Comparison of ENCODE assay signal across 1 cellular context in the genomic region with DNA sequence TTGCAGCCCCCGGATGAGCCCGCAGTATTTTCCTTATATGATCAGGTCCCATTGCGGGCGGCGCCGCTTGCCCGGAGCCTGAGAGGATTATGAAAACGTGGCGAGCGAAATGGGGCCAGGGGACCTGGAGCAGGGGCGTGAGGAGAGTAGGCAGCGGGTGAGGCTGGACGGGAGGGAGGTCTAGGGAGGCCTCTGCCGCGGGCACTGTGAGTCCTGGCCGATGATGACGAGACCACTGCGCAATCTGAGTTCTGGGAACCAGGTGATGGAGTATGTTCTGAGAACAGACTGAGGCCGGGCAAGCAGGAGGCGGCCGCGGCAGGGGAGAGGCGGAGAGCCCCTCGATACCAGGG.
TF ChIP-seq lines count a peak whose summit lies in the region.

No MANE protein-coding gene starts in this region.

TF ChIP-seq in H1, 55 proteins besides CTCF, POLR2A, EP300 and RAD21 (continued from another document):
- TF ChIP-seq, protein P1, sequence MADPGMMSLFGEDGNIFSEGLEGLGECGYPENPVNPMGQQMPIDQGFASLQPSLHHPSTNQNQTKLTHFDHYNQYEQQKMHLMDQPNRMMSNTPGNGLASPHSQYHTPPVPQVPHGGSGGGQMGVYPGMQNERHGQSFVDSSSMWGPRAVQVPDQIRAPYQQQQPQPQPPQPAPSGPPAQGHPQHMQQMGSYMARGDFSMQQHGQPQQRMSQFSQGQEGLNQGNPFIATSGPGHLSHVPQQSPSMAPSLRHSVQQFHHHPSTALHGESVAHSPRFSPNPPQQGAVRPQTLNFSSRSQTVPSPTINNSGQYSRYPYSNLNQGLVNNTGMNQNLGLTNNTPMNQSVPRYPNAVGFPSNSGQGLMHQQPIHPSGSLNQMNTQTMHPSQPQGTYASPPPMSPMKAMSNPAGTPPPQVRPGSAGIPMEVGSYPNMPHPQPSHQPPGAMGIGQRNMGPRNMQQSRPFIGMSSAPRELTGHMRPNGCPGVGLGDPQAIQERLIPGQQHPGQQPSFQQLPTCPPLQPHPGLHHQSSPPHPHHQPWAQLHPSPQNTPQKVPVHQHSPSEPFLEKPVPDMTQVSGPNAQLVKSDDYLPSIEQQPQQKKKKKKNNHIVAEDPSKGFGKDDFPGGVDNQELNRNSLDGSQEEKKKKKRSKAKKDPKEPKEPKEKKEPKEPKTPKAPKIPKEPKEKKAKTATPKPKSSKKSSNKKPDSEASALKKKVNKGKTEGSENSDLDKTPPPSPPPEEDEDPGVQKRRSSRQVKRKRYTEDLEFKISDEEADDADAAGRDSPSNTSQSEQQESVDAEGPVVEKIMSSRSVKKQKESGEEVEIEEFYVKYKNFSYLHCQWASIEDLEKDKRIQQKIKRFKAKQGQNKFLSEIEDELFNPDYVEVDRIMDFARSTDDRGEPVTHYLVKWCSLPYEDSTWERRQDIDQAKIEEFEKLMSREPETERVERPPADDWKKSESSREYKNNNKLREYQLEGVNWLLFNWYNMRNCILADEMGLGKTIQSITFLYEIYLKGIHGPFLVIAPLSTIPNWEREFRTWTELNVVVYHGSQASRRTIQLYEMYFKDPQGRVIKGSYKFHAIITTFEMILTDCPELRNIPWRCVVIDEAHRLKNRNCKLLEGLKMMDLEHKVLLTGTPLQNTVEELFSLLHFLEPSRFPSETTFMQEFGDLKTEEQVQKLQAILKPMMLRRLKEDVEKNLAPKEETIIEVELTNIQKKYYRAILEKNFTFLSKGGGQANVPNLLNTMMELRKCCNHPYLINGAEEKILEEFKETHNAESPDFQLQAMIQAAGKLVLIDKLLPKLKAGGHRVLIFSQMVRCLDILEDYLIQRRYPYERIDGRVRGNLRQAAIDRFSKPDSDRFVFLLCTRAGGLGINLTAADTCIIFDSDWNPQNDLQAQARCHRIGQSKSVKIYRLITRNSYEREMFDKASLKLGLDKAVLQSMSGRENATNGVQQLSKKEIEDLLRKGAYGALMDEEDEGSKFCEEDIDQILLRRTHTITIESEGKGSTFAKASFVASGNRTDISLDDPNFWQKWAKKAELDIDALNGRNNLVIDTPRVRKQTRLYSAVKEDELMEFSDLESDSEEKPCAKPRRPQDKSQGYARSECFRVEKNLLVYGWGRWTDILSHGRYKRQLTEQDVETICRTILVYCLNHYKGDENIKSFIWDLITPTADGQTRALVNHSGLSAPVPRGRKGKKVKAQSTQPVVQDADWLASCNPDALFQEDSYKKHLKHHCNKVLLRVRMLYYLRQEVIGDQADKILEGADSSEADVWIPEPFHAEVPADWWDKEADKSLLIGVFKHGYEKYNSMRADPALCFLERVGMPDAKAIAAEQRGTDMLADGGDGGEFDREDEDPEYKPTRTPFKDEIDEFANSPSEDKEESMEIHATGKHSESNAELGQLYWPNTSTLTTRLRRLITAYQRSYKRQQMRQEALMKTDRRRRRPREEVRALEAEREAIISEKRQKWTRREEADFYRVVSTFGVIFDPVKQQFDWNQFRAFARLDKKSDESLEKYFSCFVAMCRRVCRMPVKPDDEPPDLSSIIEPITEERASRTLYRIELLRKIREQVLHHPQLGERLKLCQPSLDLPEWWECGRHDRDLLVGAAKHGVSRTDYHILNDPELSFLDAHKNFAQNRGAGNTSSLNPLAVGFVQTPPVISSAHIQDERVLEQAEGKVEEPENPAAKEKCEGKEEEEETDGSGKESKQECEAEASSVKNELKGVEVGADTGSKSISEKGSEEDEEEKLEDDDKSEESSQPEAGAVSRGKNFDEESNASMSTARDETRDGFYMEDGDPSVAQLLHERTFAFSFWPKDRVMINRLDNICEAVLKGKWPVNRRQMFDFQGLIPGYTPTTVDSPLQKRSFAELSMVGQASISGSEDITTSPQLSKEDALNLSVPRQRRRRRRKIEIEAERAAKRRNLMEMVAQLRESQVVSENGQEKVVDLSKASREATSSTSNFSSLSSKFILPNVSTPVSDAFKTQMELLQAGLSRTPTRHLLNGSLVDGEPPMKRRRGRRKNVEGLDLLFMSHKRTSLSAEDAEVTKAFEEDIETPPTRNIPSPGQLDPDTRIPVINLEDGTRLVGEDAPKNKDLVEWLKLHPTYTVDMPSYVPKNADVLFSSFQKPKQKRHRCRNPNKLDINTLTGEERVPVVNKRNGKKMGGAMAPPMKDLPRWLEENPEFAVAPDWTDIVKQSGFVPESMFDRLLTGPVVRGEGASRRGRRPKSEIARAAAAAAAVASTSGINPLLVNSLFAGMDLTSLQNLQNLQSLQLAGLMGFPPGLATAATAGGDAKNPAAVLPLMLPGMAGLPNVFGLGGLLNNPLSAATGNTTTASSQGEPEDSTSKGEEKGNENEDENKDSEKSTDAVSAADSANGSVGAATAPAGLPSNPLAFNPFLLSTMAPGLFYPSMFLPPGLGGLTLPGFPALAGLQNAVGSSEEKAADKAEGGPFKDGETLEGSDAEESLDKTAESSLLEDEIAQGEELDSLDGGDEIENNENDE (IDR thresholded peaks at IDR 0.05; ENCODE audit: insufficient replicate concordance, low read length) = no peak
- TF ChIP-seq ASH2L (IDR thresholded peaks at IDR 0.05; ENCODE audit: low read length) = peak; percentile 61
- TF ChIP-seq, protein P2, sequence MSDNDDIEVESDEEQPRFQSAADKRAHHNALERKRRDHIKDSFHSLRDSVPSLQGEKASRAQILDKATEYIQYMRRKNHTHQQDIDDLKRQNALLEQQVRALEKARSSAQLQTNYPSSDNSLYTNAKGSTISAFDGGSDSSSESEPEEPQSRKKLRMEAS (IDR thresholded peaks at IDR 0.05) = peak; percentile 49
- TF ChIP-seq TCF12 (IDR thresholded peaks at IDR 0.05; ENCODE audit: low read depth, low read length) = no peak
- 0 out of 2 replicates have a peak, but pooled peaks have one; percentile 51 for TF ChIP-seq POLR2AphosphoS5 (IDR thresholded peaks at IDR 0.05; ENCODE audit: low read depth, low read length)
- no peak for TF ChIP-seq SP2 (IDR thresholded peaks at IDR 0.05; ENCODE audit: low read length)
- no peak for TF ChIP-seq KDM5A (IDR thresholded peaks at IDR 0.05; ENCODE audit: low read length)
- TF ChIP-seq, protein P3, sequence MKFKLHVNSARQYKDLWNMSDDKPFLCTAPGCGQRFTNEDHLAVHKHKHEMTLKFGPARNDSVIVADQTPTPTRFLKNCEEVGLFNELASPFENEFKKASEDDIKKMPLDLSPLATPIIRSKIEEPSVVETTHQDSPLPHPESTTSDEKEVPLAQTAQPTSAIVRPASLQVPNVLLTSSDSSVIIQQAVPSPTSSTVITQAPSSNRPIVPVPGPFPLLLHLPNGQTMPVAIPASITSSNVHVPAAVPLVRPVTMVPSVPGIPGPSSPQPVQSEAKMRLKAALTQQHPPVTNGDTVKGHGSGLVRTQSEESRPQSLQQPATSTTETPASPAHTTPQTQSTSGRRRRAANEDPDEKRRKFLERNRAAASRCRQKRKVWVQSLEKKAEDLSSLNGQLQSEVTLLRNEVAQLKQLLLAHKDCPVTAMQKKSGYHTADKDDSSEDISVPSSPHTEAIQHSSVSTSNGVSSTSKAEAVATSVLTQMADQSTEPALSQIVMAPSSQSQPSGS (IDR thresholded peaks at IDR 0.05; ENCODE audit: low read length) = no peak
- peak; percentile 5; the same call in 1 of the 2 replicates for TF ChIP-seq CREB1 (IDR thresholded peaks at IDR 0.05)
